ENCODE assay signal across 17 cellular contexts in genomic region chr4:185718578-185719492, GRCh38.
DNase-seq lines count a peak whose midpoint lies in the region; ATAC-seq and TF ChIP-seq lines count a peak whose summit lies in the region.
"Had no signal": no experiment of that assay in that cellular context is flagged by ENCODE, and none has a peak within 500 bp of the region (broad histone marks: within the 10 kb centered on the region; RNA-seq: fewer than 3 reads in every experiment).

No MANE protein-coding gene starts in this region.

- no peak overlapping the region for H2AFZ ChIP-seq in osteoblast (ENCODE audit: low read length)

- H3K4me1 ChIP-seq in osteoblast (ENCODE audit: insufficient read depth, low read length): peaks cover 6% of the 10 kb centered on the region
- H3K4me1 ChIP-seq: foreskin keratinocyte had no signal

- no peak for TF ChIP-seq CTCF in osteoblast (IDR thresholded peaks at IDR 0.05; ENCODE audit: extremely low read depth, low read depth, low read length)

- no peaks in the 10 kb centered on the region for H4K20me1 ChIP-seq in osteoblast (ENCODE audit: insufficient read depth, low read length)
- H4K20me1 ChIP-seq: BLaER1 had no signal

- H3K79me2 ChIP-seq in osteoblast (ENCODE audit: insufficient read depth, low read length): no peaks in the 10 kb centered on the region

- no peaks in the 10 kb centered on the region for H3K27me3 ChIP-seq in osteoblast (ENCODE audit: insufficient read depth, low read length)
- H3K27me3 ChIP-seq: BLaER1, foreskin keratinocyte had no signal

- ATAC-seq in GM18907 (IDR thresholded peaks at IDR 0.05; ENCODE audit: unreplicated experiment): peak; percentile 74
- ATAC-seq in HG03460 (IDR thresholded peaks at IDR 0.05; ENCODE audit: unreplicated experiment): peak; percentile 72
- ATAC-seq: foreskin keratinocyte had no signal

- DNase-seq in glomerular visceral epithelial cell (ENCODE audit: extremely low spot score) (peak; percentile 69), renal cortical epithelial cell (ENCODE audit: low read depth) (peak; percentile 92), ecto neural progenitor cell (ENCODE audit: low spot score) (no peak), NCI-H82 (lab: John Stamatoyannopoulos, UW) (no peak), superior temporal gyrus (ENCODE audit: extremely low spot score) (no peak), osteoblast (ENCODE audit: insufficient read length, low spot score, missing footprints) (no peak)
- DNase-seq: activated CD4-positive, alpha-beta T cell treated with anti-CD3 and anti-CD28 coated beads, Interleukin-2, amount 10 ng/mL, durations not matched to agents 24 days and 14 days; activated T-cell treated with anti-CD3 and anti-CD28 coated beads, Interleukin-2, amount 50 U/mL, for 48 hours; effector CD4-positive, alpha-beta T cell; foreskin keratinocyte; H7; NCI-H2029 treated with DMSO at 0.1 percent for 48 hours; Right ventricle myocardium superior; stimulated activated CD4-positive, alpha-beta T cell treated with anti-CD3 and anti-CD28 coated beads, Interleukin-2, amount 100 ng/mL, for 48 hours had no signal

- H3K4me2 ChIP-seq in osteoblast (ENCODE audit: insufficient read depth, low read length): no peak overlapping the region
- H3K4me2 ChIP-seq: BLaER1 had no signal

- no peaks in the 10 kb centered on the region for H3K9me3 ChIP-seq in osteoblast (ENCODE audit: low read depth, low read length)
- H3K9me3 ChIP-seq: BLaER1 had no signal

- no peak overlapping the region for H3K4me3 ChIP-seq in osteoblast (ENCODE audit: insufficient read depth, low read length)
- H3K4me3 ChIP-seq: BLaER1 had no signal

- no peaks in the 10 kb centered on the region for H3K36me3 ChIP-seq in osteoblast (ENCODE audit: insufficient read depth, low read length)
- H3K36me3 ChIP-seq: BLaER1 had no signal

- no peak overlapping the region for H3K27ac ChIP-seq in osteoblast (ENCODE audit: low read depth, low read length)
- H3K27ac ChIP-seq: BLaER1, foreskin keratinocyte had no signal

Comparison
In these comparisons a context has a peak if more than half of its experiments do, and no peak if none do; other contexts are left out.
1. DNase-seq: peak in glomerular visceral epithelial cell (single experiment) and renal cortical epithelial cell (single experiment); none in ecto neural progenitor cell (single experiment), NCI-H82 (single experiment), superior temporal gyrus (single experiment) and osteoblast (single experiment).